Comparison of ENCODE assay signal across 1 cellular context in genomic region chr19:35380450-35381124, GRCh38.
A peak's percentile ranks its signal among the peaks of the same experiment; 100 is the strongest.
TF ChIP-seq lines count a peak whose summit lies in the region.

No MANE protein-coding gene starts in this region.

TF ChIP-seq in HepG2, 621 proteins besides CTCF, POLR2A, EP300 and RAD21 (continued from another document and continues in another):
- TF ChIP-seq GMEB2 (CRISPR knock-in tag; IDR thresholded peaks at IDR 0.05; ENCODE audit: low read depth) (no peak), TBX3 (IDR thresholded peaks at IDR 0.05; ENCODE audit: borderline replicate concordance) (no peak), ZNF878 (CRISPR knock-in tag; IDR thresholded peaks at IDR 0.05) (no peak), ZSCAN25 (CRISPR knock-in tag; IDR thresholded peaks at IDR 0.05) (no peak; the same call in 1 of the 2 replicates), SNAPC2 (CRISPR knock-in tag; IDR thresholded peaks at IDR 0.05) (no peak), ZNF589 (CRISPR knock-in tag; conservative IDR thresholded peaks at IDR 0.05) (no peak), ZFYVE20 (CRISPR knock-in tag; IDR thresholded peaks at IDR 0.05; ENCODE audit: borderline replicate concordance, low read depth) (no peak), POGZ (CRISPR knock-in tag; IDR thresholded peaks at IDR 0.05) (0 out of 2 replicates have a peak, but pooled peaks have one; percentile 37), THAP9 (CRISPR knock-in tag; IDR thresholded peaks at IDR 0.05; ENCODE audit: borderline replicate concordance) (no peak), BRD4 (CRISPR knock-in tag; IDR thresholded peaks at IDR 0.05) (no peak), DPF2 (CRISPR knock-in tag; IDR thresholded peaks at IDR 0.05; ENCODE audit: borderline replicate concordance, low read depth) (peak; percentile 87), AFF4 (CRISPR knock-in tag; IDR thresholded peaks at IDR 0.05) (no peak), ZNF33B (CRISPR knock-in tag; IDR thresholded peaks at IDR 0.05) (no peak), TOE1 (CRISPR knock-in tag; IDR thresholded peaks at IDR 0.05) (no peak), ZKSCAN8 (CRISPR knock-in tag; IDR thresholded peaks at IDR 0.05; ENCODE audit: borderline replicate concordance) (0 out of 2 replicates have a peak, but pooled peaks have one; percentile 67), ZNF275 (CRISPR knock-in tag; IDR thresholded peaks at IDR 0.05; ENCODE audit: borderline replicate concordance) (no peak), ARNT (IDR thresholded peaks at IDR 0.05) (no peak), CENPBD1 (CRISPR knock-in tag; IDR thresholded peaks at IDR 0.05; ENCODE audit: borderline replicate concordance, low read depth) (no peak), MATR3 (CRISPR knock-in tag; IDR thresholded peaks at IDR 0.05) (no peak), HNF4G (IDR thresholded peaks at IDR 0.05; ENCODE audit: borderline replicate concordance, low read depth, low read length) (peak; percentile 53; the same call in 1 of the 2 replicates), HNF4G (CRISPR knock-in tag; IDR thresholded peaks at IDR 0.05; ENCODE audit: borderline replicate concordance, low read depth) (no peak; the same call in 1 of the 2 replicates), PBX3 (CRISPR knock-in tag; IDR thresholded peaks at IDR 0.05; ENCODE audit: borderline replicate concordance) (no peak), NRL (CRISPR knock-in tag; IDR thresholded peaks at IDR 0.05; ENCODE audit: borderline replicate concordance) (no peak), ARID5B (CRISPR knock-in tag; IDR thresholded peaks at IDR 0.05) (peak; percentile 90), ZFP41 (CRISPR knock-in tag; IDR thresholded peaks at IDR 0.05; ENCODE audit: borderline replicate concordance) (no peak), DR1 (CRISPR knock-in tag; IDR thresholded peaks at IDR 0.05) (no peak), ZBTB26 (CRISPR knock-in tag; IDR thresholded peaks at IDR 0.05; ENCODE audit: borderline replicate concordance) (no peak), FOSL1 (CRISPR knock-in tag; IDR thresholded peaks at IDR 0.05; ENCODE audit: borderline replicate concordance) (no peak), ZNF567 (CRISPR knock-in tag; IDR thresholded peaks at IDR 0.05; ENCODE audit: borderline replicate concordance) (no peak), RAD51 (IDR thresholded peaks at IDR 0.05; ENCODE audit: borderline replicate concordance) (no peak), HNRNPLL (IDR thresholded peaks at IDR 0.05; ENCODE audit: low read depth, low read length, poor library complexity, severe bottlenecking) (no peak), MBD4 (IDR thresholded peaks at IDR 0.05; ENCODE audit: borderline replicate concordance, low read length) (no peak), GATAD1 (CRISPR knock-in tag; IDR thresholded peaks at IDR 0.05) (no peak), MYNN (CRISPR knock-in tag; IDR thresholded peaks at IDR 0.05; ENCODE audit: low read depth) (peak; percentile 57; the same call in 1 of the 2 replicates), SOX6 (IDR thresholded peaks at IDR 0.05) (no peak), SOX6 (CRISPR knock-in tag; IDR thresholded peaks at IDR 0.05) (peak; percentile 75), SP4 (CRISPR knock-in tag; IDR thresholded peaks at IDR 0.05) (no peak; the same call in none of the 2 replicates), SMAD3 (CRISPR knock-in tag; IDR thresholded peaks at IDR 0.05) (no peak), RBM39 (IDR thresholded peaks at IDR 0.05; ENCODE audit: low read depth, low read length, poor library complexity, severe bottlenecking) (no peak), CEBPG (CRISPR knock-in tag; IDR thresholded peaks at IDR 0.05) (peak; percentile 87), ZNF263 (CRISPR knock-in tag; IDR thresholded peaks at IDR 0.05) (no peak), RCOR2 (CRISPR knock-in tag; IDR thresholded peaks at IDR 0.05) (peak; percentile 27; the same call in 1 of the 2 replicates), NR2F1 (CRISPR knock-in tag; IDR thresholded peaks at IDR 0.05) (peak in 1 of 2 experiments; percentile 22; a peak in 1 of 4 replicates), KMT2B (CRISPR knock-in tag; IDR thresholded peaks at IDR 0.05) (peak; percentile 34; the same call in 1 of the 2 replicates), RARG (CRISPR knock-in tag; IDR thresholded peaks at IDR 0.05; ENCODE audit: low read depth) (no peak), MTF2 (CRISPR knock-in tag; IDR thresholded peaks at IDR 0.05; ENCODE audit: borderline replicate concordance) (no peak), CEBPZ (IDR thresholded peaks at IDR 0.05; ENCODE audit: low read length) (no peak)
